In genomic region chr2:99256677-99257076, GRCh38 we compare ENCODE assay signal across 34 cellular contexts. TPM values are rescaled to one million over a fixed set of nuclear protein-coding genes. Genes with fewer than 3 reads are reported as not detected.
DNase-seq lines count a peak whose midpoint lies in the region; ATAC-seq, FAIRE-seq and TF ChIP-seq lines count a peak whose summit lies in the region.
"Had no signal": no experiment of that assay in that cellular context is flagged by ENCODE, and none has a peak within 500 bp of the region (broad histone marks: within the 10 kb centered on the region; RNA-seq: fewer than 3 reads in every experiment).

No MANE protein-coding gene starts in this region.

- ATAC-seq in HCT116 (no peak), left cardiac atrium (no peak)
- ATAC-seq: gastrocnemius medialis, psoas muscle had no signal

- no peak for TF ChIP-seq RAD21 in HCT116 (IDR thresholded peaks at IDR 0.05; ENCODE audit: low read depth)

- DNase-seq in HCT116 (ENCODE audit: low read depth, low spot score) = peak; percentile 4
- peak; percentile 41 for DNase-seq in RCC 7860 (ENCODE audit: low spot score)
- DNase-seq in epithelial cell of esophagus (ENCODE audit: low read depth) = peak; percentile 85
- DNase-seq in kidney tubule cell (ENCODE audit: low spot score) = peak; percentile 89
- DNase-seq in WERI-Rb-1 = no peak
- DNase-seq in testis = no peak
- no peak for DNase-seq in SIG-M5 (lab: John Stamatoyannopoulos, UW)
- DNase-seq in left cardiac atrium = no peak
- DNase-seq: activated CD4-positive, alpha-beta T cell treated with anti-CD3 and anti-CD28 coated beads for 1 hour; activated effector memory CD4-positive, alpha-beta T cell treated with Interleukin-2 at 50 U/mL for 16 hours; activated naive CD8-positive, alpha-beta T cell treated with anti-CD3 and anti-CD28 coated beads, Interleukin-2, amount 10 ng/mL, durations not matched to agents 7 days and 5 days; activated T-cell treated with anti-CD3 and anti-CD28 coated beads for 4 hours; aorta; effector memory CD4-positive, alpha-beta T cell; esophagus squamous epithelium; gastrocnemius medialis; NCI-H1417; NCI-H2029; NCI-H510A treated with DMSO at 0.1 percent for 48 hours; psoas muscle; SK-N-SH; stimulated activated CD4-positive, alpha-beta T cell treated with anti-CD3 and anti-CD28 coated beads, Interleukin-4, amount 100 ng/mL, for 24 hours had no signal

- H3K4me3 ChIP-seq in HCT116 (replicated peaks in 1 of 2; ENCODE audit: low read depth in 1 of 2, low read length in 2 of 2) (no peak overlapping the region), epithelial cell of esophagus (ENCODE audit: low read length) (no peak overlapping the region), WERI-Rb-1 (ENCODE audit: low read depth, low read length) (no peak overlapping the region), testis (no peak overlapping the region)
- H3K4me3 ChIP-seq: coronary artery, esophagus squamous epithelium, gastrocnemius medialis, hepatocyte, psoas muscle had no signal

- 95 to 96% methylated on average over 2 of the region's 2 CpGs for WGBS in testis, 2 donors

- no peak overlapping the region for H2AFZ ChIP-seq in HCT116 (ENCODE audit: low read depth, low read length, poor library complexity, severe bottlenecking)
- H2AFZ ChIP-seq: hepatocyte had no signal

- H3K9ac ChIP-seq in HCT116 (ENCODE audit: low read length) = no peak overlapping the region
- H3K9ac ChIP-seq: SK-N-SH had no signal

- no peaks in the 10 kb centered on the region for H3K9me3 ChIP-seq in HCT116 (ENCODE audit: control insufficient read depth in 1 of 2, insufficient read depth in 1 of 2, low read depth in 1 of 2, low read length in 2 of 2)
- H3K9me3 ChIP-seq in WERI-Rb-1 (ENCODE audit: severe bottlenecking) = no peaks in the 10 kb centered on the region
- no peaks in the 10 kb centered on the region for H3K9me3 ChIP-seq in testis
- H3K9me3 ChIP-seq: esophagus squamous epithelium, gastrocnemius medialis, psoas muscle, SK-N-SH had no signal

- H3K79me2 ChIP-seq in HCT116 (ENCODE audit: insufficient read depth, low read length) = no peaks in the 10 kb centered on the region
- H3K79me2 ChIP-seq: hepatocyte had no signal

- TF ChIP-seq CTCF in HCT116 (IDR thresholded peaks at IDR 0.05 in 2 of 3, conservative IDR thresholded peaks at IDR 0.05 in 1 of 3; ENCODE audit: borderline replicate concordance in 1 of 3, insufficient read depth in 1 of 3, low read depth in 2 of 3, low read length in 2 of 3) (no peak), epithelial cell of esophagus (IDR thresholded peaks at IDR 0.05; ENCODE audit: insufficient read depth, low read depth, low read length, missing control alignments) (no peak), WERI-Rb-1 (IDR thresholded peaks at IDR 0.05; ENCODE audit: low read depth, low read length) (no peak), testis (IDR thresholded peaks at IDR 0.05) (no peak)

- FAIRE-seq in RCC 7860 (lab: Jason Lieb, UNC) = no peak
- FAIRE-seq: GM12891, HTR-8/SVneo, TTC549 had no signal

- CTCF ChIA-PET in HCT116 (lab: Charles Lee) = no interaction called here

- H3K27me3 ChIP-seq in HCT116 (ENCODE audit: insufficient read depth, low read length) (no peaks in the 10 kb centered on the region), WERI-Rb-1 (ENCODE audit: insufficient read depth, low read depth, severe bottlenecking) (no peaks in the 10 kb centered on the region), testis (no peaks in the 10 kb centered on the region)
- H3K27me3 ChIP-seq: esophagus squamous epithelium, gastrocnemius medialis, hepatocyte had no signal

- POLR2A ChIA-PET in HCT116 (lab: Charles Lee) = no interaction called here

- peaks cover 0 to 8% of the 10 kb centered on the region in 2 experiments; a peak in 1 of 4 replicates for H3K4me1 ChIP-seq in HCT116 (ENCODE audit: control insufficient read depth in 1 of 2, insufficient read depth in 2 of 2, low read length in 2 of 2)
- H3K4me1 ChIP-seq in testis = no peaks in the 10 kb centered on the region
- H3K4me1 ChIP-seq: gastrocnemius medialis, psoas muscle had no signal

- H3K4me2 ChIP-seq in HCT116 (ENCODE audit: low read length) = no peak overlapping the region
- H3K4me2 ChIP-seq: hepatocyte, SK-N-SH had no signal

- RAD21 ChIA-PET in HCT116 (lab: Charles Lee; ENCODE audit: low non-redundant PET in 1 of 2, low total read pairs in 2 of 2, uncharacterized antibody in 2 of 2, unreplicated experiment in 2 of 2) = no interaction called here

- H3K27ac ChIP-seq in HCT116 (ENCODE audit: low read depth, low read length) = no peak overlapping the region
- no peak overlapping the region for H3K27ac ChIP-seq in WERI-Rb-1
- no peak overlapping the region for H3K27ac ChIP-seq in testis
- H3K27ac ChIP-seq: coronary artery, esophagus squamous epithelium, gastrocnemius medialis, hepatocyte, psoas muscle had no signal

- intact Hi-C loops in HCT116 (cut with micrococcal nuclease) = no loop called here
- intact Hi-C loops in testis (cut with DNase I; ENCODE audit: low total_unique reads) = no loop called here
- intact Hi-C loops in left cardiac atrium (cut with DNase I) = no loop called here

- TF ChIP-seq POLR2A in HCT116 (IDR thresholded peaks at IDR 0.05; ENCODE audit: borderline replicate concordance, extremely low read depth, insufficient read depth, insufficient read length) (no peak), testis (IDR thresholded peaks at IDR 0.05) (no peak)

- H3K36me3 ChIP-seq in HCT116 (ENCODE audit: control insufficient read depth in 1 of 2, insufficient read depth in 2 of 2, low read length in 2 of 2) (no peaks in the 10 kb centered on the region), WERI-Rb-1 (no peaks in the 10 kb centered on the region), testis (ENCODE audit: low read depth, missing control alignments) (no peaks in the 10 kb centered on the region)
- H3K36me3 ChIP-seq: esophagus squamous epithelium, gastrocnemius medialis had no signal

- no TSS peak for BruUV-seq in HCT116 (replicated peaks; lab: Mats Ljungman, UMichigan)

- H3K9me2 ChIP-seq in HCT116 (ENCODE audit: insufficient read depth) = no peaks in the 10 kb centered on the region
- H3K9me2 ChIP-seq: SK-N-SH had no signal

- H4K20me1 ChIP-seq in HCT116 (ENCODE audit: insufficient read depth) = no peaks in the 10 kb centered on the region

TF ChIP-seq in HCT116, 20 proteins besides CTCF, POLR2A, EP300 and RAD21:
- no peak for TF ChIP-seq MAX (IDR thresholded peaks at IDR 0.05)
- no peak for TF ChIP-seq EZH2phosphoT487 (IDR thresholded peaks at IDR 0.05; ENCODE audit: borderline replicate concordance)
- TF ChIP-seq POLR2AphosphoS5 (IDR thresholded peaks at IDR 0.05; ENCODE audit: low read depth, low read length) = no peak
- TF ChIP-seq ATF3 (IDR thresholded peaks at IDR 0.05) = no peak

RNA-seq across cellular contexts. Expression of gene LYG2, which starts 1.2 kb away (rescaled TPM):
- 0.27 TPM for total RNA-seq in HCT116 (2021; ENCODE audit: unreplicated experiment)
- polyA plus RNA-seq in HCT116 (2012) = 0.30 and 0.37 TPM in 2 replicates
- total RNA-seq in testis = 1 to 10 TPM in 1 of 2 donors, under 1 TPM in 1; 0.43 to 1.7 TPM
- polyA plus RNA-seq in testis (ENCODE audit: insufficient read depth, low read depth, low replicate concordance) = not detected
- total RNA-seq in left cardiac atrium = not detected
- total RNA-seq: activated naive CD8-positive, alpha-beta T cell treated with anti-CD3 and anti-CD28 coated beads, Interleukin-2, amount 10 ng/mL, durations not matched to agents 7 days and 5 days; aorta; cardiac septum; esophagus squamous epithelium; gastrocnemius medialis; hepatocyte; mucosa of gallbladder; natural killer cell treated with Interleukin-12 subunit alpha and Interleukin-12 subunit beta and Interleukin-15 and Interleukin-18, amount 100 ng/mL, for 72 hours; omental fat pad; psoas muscle; subcutaneous adipose tissue; T-helper 1 cell treated with Interleukin-12 subunit alpha and Interleukin-12 subunit beta and Interleukin-4 antibody, amounts not matched to agents 30 ng/mL and 1 ng/mL, for 36 hours had no signal
- polyA plus RNA-seq: aorta, BJ, hepatocyte, SK-N-SH had no signal

RNA-seq across cellular contexts. Expression of gene LYG1, which starts 44.3 kb away (rescaled TPM):
- total RNA-seq in HCT116 (2021; ENCODE audit: unreplicated experiment) = 3.8 TPM
- polyA plus RNA-seq in HCT116 (2012) = 2.7 and 4.0 TPM in 2 replicates
- total RNA-seq in testis = 1 to 10 TPM; 3.3 to 5.8 TPM
- polyA plus RNA-seq in testis (ENCODE audit: insufficient read depth, low read depth, low replicate concordance) = 2.9 TPM
- under 1 TPM; 0.47 to 0.65 TPM for total RNA-seq in left cardiac atrium

Comparison
In these comparisons a context has a peak if more than half of its experiments do, and no peak if none do; other contexts are left out.
1. DNase-seq: peak in HCT116 (single experiment), RCC 7860 (single experiment), epithelial cell of esophagus (single experiment) and kidney tubule cell (single experiment); none in WERI-Rb-1 (single experiment), testis (single experiment), SIG-M5 (single experiment) and left cardiac atrium (single experiment).